In the genomic region with DNA sequence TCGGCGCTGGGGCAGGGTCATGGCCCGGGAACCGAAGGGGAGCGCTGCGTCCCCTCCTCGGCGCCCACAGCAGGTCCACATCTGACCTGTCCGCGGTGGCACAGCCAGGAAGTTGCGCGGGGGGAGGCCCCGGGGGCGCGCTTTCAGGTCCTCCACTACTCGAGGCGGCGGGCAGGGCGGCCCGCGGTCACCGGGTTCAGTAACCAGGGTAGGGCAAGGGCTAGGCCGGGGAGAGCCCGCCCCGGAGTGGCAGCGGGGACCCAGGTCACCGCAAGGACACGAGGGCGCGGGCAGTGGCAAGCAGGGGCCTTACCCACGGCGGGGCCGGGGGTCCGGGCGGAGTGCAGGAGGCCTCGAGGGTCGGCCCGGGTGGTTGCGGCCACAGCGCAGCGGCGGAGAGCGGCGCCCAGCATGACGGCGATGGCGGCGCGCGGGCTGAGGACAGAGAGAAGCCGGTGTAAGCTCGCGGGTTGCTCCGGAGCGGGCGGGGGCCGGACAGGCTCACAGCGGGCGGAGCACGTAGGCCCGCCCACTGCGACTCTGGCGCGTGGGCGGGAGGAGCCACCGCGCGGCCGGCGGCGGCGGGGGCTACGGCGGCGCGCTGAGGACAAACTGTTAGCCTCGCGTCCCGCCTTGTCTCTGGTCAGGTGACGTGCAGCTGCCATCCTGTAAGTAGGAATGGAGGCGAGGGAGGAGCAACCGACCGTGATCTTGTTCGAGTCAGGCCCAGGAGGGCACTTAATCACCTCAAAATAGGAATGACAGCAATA, we compare ENCODE assay signal across 1 cellular context.
TF ChIP-seq lines count a peak whose summit lies in the region.

TSS of gene COX5A (minus strand) at position 472 of the 770 bp plus-strand sequence. CDS start at position 413, 59 bp downstream.

TF ChIP-seq in GM12878, 131 proteins besides CTCF, POLR2A, EP300 and RAD21 (continued from another document and continues in another):
- TF ChIP-seq EGR1 (IDR thresholded peaks at IDR 0.05; ENCODE audit: borderline replicate concordance in 1 of 2, low read depth in 2 of 2, low read length in 2 of 2) = peak; percentile 72 to 99
- peak; percentile 49 for TF ChIP-seq PBX3 (IDR thresholded peaks at IDR 0.05; ENCODE audit: insufficient replicate concordance, low read depth, low read length)
- TF ChIP-seq SUPT20H (IDR thresholded peaks at IDR 0.05; ENCODE audit: borderline replicate concordance, control insufficient read depth, low read depth, low read length) = no peak
- TF ChIP-seq BMI1 (IDR thresholded peaks at IDR 0.05; ENCODE audit: borderline replicate concordance) = no peak
- TF ChIP-seq, protein P1, sequence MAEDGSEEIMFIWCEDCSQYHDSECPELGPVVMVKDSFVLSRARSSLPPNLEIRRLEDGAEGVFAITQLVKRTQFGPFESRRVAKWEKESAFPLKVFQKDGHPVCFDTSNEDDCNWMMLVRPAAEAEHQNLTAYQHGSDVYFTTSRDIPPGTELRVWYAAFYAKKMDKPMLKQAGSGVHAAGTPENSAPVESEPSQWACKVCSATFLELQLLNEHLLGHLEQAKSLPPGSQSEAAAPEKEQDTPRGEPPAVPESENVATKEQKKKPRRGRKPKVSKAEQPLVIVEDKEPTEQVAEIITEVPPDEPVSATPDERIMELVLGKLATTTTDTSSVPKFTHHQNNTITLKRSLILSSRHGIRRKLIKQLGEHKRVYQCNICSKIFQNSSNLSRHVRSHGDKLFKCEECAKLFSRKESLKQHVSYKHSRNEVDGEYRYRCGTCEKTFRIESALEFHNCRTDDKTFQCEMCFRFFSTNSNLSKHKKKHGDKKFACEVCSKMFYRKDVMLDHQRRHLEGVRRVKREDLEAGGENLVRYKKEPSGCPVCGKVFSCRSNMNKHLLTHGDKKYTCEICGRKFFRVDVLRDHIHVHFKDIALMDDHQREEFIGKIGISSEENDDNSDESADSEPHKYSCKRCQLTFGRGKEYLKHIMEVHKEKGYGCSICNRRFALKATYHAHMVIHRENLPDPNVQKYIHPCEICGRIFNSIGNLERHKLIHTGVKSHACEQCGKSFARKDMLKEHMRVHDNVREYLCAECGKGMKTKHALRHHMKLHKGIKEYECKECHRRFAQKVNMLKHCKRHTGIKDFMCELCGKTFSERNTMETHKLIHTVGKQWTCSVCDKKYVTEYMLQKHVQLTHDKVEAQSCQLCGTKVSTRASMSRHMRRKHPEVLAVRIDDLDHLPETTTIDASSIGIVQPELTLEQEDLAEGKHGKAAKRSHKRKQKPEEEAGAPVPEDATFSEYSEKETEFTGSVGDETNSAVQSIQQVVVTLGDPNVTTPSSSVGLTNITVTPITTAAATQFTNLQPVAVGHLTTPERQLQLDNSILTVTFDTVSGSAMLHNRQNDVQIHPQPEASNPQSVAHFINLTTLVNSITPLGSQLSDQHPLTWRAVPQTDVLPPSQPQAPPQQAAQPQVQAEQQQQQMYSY (CRISPR knock-in tag; IDR thresholded peaks at IDR 0.05) = no peak
- TF ChIP-seq, protein P2, sequence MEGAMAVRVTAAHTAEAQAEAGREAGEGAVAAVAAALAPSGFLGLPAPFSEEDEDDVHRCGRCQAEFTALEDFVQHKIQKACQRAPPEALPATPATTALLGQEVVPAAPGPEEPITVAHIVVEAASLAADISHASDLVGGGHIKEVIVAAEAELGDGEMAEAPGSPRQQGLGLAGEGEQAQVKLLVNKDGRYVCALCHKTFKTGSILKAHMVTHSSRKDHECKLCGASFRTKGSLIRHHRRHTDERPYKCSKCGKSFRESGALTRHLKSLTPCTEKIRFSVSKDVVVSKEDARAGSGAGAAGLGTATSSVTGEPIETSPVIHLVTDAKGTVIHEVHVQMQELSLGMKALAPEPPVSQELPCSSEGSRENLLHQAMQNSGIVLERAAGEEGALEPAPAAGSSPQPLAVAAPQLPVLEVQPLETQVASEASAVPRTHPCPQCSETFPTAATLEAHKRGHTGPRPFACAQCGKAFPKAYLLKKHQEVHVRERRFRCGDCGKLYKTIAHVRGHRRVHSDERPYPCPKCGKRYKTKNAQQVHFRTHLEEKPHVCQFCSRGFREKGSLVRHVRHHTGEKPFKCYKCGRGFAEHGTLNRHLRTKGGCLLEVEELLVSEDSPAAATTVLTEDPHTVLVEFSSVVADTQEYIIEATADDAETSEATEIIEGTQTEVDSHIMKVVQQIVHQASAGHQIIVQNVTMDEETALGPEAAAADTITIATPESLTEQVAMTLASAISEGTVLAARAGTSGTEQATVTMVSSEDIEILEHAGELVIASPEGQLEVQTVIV (IDR thresholded peaks at IDR 0.05; ENCODE audit: borderline replicate concordance, partially characterized antibody) = no peak
- TF ChIP-seq PAX5 (IDR thresholded peaks at IDR 0.05; ENCODE audit: borderline replicate concordance, low read depth, low read length) = peak; percentile 87
- peak; percentile 43; the same call in 1 of the 2 replicates for TF ChIP-seq HCFC1 (IDR thresholded peaks at IDR 0.05; ENCODE audit: low read length)
- no peak for TF ChIP-seq KDM1A (IDR thresholded peaks at IDR 0.05; ENCODE audit: borderline replicate concordance)
- TF ChIP-seq ZBTB40 (IDR thresholded peaks at IDR 0.05; ENCODE audit: borderline replicate concordance) = no peak
- TF ChIP-seq ETV6 (conservative IDR thresholded peaks at IDR 0.05 in 1 of 2, IDR thresholded peaks at IDR 0.05 in 1 of 2; ENCODE audit: borderline replicate concordance in 1 of 2, low read depth in 1 of 2) = no peak
- no peak for TF ChIP-seq KAT2A (conservative IDR thresholded peaks at IDR 0.05; ENCODE audit: control insufficient read depth, low read depth, low read length)
- TF ChIP-seq NKRF (conservative IDR thresholded peaks at IDR 0.05) = peak; percentile 85
- TF ChIP-seq SREBF2 (IDR thresholded peaks at IDR 0.05; ENCODE audit: low read length) = no peak
- TF ChIP-seq STAT3 (IDR thresholded peaks at IDR 0.05; ENCODE audit: low read depth, low read length) = no peak
- peak; percentile 85 for TF ChIP-seq USF1 (IDR thresholded peaks at IDR 0.05; ENCODE audit: borderline replicate concordance, extremely low read length, insufficient read depth, low read depth, low read length)
- TF ChIP-seq, protein P3, sequence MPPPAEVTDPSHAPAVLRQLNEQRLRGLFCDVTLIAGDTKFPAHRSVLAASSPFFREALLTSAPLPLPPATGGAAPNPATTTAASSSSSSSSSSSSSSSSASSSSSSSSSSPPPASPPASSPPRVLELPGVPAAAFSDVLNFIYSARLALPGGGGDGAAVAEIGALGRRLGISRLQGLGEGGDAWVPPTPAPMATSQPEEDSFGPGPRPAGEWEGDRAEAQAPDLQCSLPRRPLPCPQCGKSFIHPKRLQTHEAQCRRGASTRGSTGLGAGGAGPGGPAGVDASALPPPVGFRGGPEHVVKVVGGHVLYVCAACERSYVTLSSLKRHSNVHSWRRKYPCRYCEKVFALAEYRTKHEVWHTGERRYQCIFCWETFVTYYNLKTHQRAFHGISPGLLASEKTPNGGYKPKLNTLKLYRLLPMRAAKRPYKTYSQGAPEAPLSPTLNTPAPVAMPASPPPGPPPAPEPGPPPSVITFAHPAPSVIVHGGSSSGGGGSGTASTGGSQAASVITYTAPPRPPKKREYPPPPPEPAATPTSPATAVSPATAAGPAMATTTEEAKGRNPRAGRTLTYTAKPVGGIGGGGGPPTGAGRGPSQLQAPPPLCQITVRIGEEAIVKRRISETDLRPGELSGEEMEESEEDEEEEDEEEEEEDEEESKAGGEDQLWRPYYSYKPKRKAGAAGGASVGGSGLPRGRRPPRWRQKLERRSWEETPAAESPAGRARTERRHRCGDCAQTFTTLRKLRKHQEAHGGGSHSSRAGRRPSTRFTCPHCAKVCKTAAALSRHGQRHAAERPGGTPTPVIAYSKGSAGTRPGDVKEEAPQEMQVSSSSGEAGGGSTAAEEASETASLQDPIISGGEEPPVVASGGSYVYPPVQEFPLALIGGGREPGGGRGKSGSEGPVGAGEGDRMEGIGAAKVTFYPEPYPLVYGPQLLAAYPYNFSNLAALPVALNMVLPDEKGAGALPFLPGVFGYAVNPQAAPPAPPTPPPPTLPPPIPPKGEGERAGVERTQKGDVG (CRISPR knock-in tag; IDR thresholded peaks at IDR 0.05) = no peak
- TF ChIP-seq BCLAF1 (IDR thresholded peaks at IDR 0.05) = 0 out of 2 replicates have a peak, but pooled peaks have one; percentile 35
- TF ChIP-seq MTA3 (IDR thresholded peaks at IDR 0.05; ENCODE audit: borderline replicate concordance, low read length) = no peak
- peak; percentile 84 for TF ChIP-seq RAD51 (IDR thresholded peaks at IDR 0.05)
- no peak for TF ChIP-seq MEF2B (IDR thresholded peaks at IDR 0.05; ENCODE audit: partially characterized antibody, poor library complexity, severe bottlenecking)
- TF ChIP-seq SMAD1 (IDR thresholded peaks at IDR 0.05; ENCODE audit: low read depth, partially characterized antibody) = no peak
- no peak for TF ChIP-seq ZNF274 (IDR thresholded peaks at IDR 0.05; ENCODE audit: insufficient read depth, insufficient read length)
- peak; percentile 94 for TF ChIP-seq NR2F1 (conservative IDR thresholded peaks at IDR 0.05)
- TF ChIP-seq TAF1 (IDR thresholded peaks at IDR 0.05; ENCODE audit: borderline replicate concordance, low read depth, low read length) = peak; percentile 75; the same call in 1 of the 2 replicates
